ENCODE assay signal across 16 cellular contexts in the genomic region with DNA sequence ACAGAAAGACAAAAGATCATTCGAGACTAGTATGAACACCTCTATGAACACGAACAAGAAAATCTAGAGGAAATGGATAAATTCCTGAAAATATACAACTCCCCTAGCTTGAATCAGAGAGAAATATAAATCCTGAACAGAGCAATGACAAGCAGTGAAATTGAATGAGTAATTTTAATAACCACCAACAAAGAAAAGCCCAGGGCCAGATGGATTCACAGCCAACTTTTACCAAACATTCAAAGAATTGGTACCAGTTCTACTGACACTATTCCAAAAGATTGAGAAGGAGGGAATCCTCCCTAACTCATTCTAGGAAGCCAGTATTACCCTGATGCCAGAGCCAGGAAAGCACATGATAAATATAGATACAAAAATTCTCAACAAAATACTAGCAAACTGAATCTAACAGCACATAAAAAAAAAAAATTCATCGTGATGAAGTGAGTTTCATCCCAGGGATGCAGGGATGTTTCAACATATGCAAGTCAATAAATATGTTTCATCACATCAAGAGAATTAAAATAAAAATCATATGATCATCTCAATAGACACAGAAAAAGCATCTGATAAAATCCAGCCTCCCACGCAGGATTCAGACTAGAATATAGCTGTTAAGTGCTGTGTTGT. TPM values are rescaled to one million over a fixed set of nuclear protein-coding genes. Genes with fewer than 3 reads are reported as not detected.
DNase-seq lines count a peak whose midpoint lies in the region; ATAC-seq and TF ChIP-seq lines count a peak whose summit lies in the region.
"Had no signal": no experiment of that assay in that cellular context is flagged by ENCODE, and none has a peak within 500 bp of the region (broad histone marks: within the 10 kb centered on the region; RNA-seq: fewer than 3 reads in every experiment).

No MANE protein-coding gene starts in this region.

- H3K27me3 Mint-ChIP-seq in activated T-cell treated with anti-CD3 and anti-CD28 coated beads, Interleukin-2, amount 50 U/mL, for 24 hours = no peaks in the 10 kb centered on the region
- no peaks in the 10 kb centered on the region for H3K27me3 Mint-ChIP-seq in activated naive CD8-positive, alpha-beta T cell treated with anti-CD3 and anti-CD28 coated beads, Interleukin-2, amount 10 ng/mL, durations not matched to agents 7 days and 5 days
- no peaks in the 10 kb centered on the region for H3K27me3 Mint-ChIP-seq in osteocyte (ENCODE audit: unreplicated experiment)

- H3K4me1 Mint-ChIP-seq in activated T-cell treated with anti-CD3 and anti-CD28 coated beads, Interleukin-2, amount 50 U/mL, for 24 hours (ENCODE audit: low read depth) = peaks cover 63% of the 10 kb centered on the region
- H3K4me1 Mint-ChIP-seq in activated naive CD8-positive, alpha-beta T cell treated with anti-CD3 and anti-CD28 coated beads, Interleukin-2, amount 10 ng/mL, durations not matched to agents 7 days and 5 days = peaks cover 60% of the 10 kb centered on the region
- H3K4me1 Mint-ChIP-seq in osteocyte (ENCODE audit: unreplicated experiment) = peaks cover 23% of the 10 kb centered on the region

- peak overlapping the region; percentile 30; the same call in 1 of the 2 replicates for H2AFZ ChIP-seq in Loucy (ENCODE audit: low read length)

- peak overlapping the region; percentile 30 for H3K4me3 ChIP-seq in Loucy (ENCODE audit: low read length, poor library complexity, severe bottlenecking)
- H3K4me3 ChIP-seq: pancreas, smooth muscle cell, stomach had no signal

- TF ChIP-seq CTCF in Loucy (conservative IDR thresholded peaks at IDR 0.05; ENCODE audit: low read length) (no peak), osteocyte (IDR thresholded peaks at IDR 0.05) (no peak)

- POLR2A ChIA-PET in activated naive CD8-positive, alpha-beta T cell treated with anti-CD3 and anti-CD28 coated beads, Interleukin-2, amount 10 ng/mL, durations not matched to agents 7 days and 5 days (lab: Charles Lee) = interaction anchor here (0.6 to 5.0 kb wide), 7 partner anchors 8 to 249 kb away, joined by 3 to 83 read pairs (median 4); a partner anchor contains a TSS

- H3K9me3 Mint-ChIP-seq in activated T-cell treated with anti-CD3 and anti-CD28 coated beads, Interleukin-2, amount 50 U/mL, for 24 hours = no peaks in the 10 kb centered on the region
- peaks cover 3% of the 10 kb centered on the region for H3K9me3 Mint-ChIP-seq in activated naive CD8-positive, alpha-beta T cell treated with anti-CD3 and anti-CD28 coated beads, Interleukin-2, amount 10 ng/mL, durations not matched to agents 7 days and 5 days
- peaks cover 3% of the 10 kb centered on the region for H3K9me3 Mint-ChIP-seq in osteocyte (ENCODE audit: unreplicated experiment)

- H3K27ac Mint-ChIP-seq in activated T-cell treated with anti-CD3 and anti-CD28 coated beads, Interleukin-2, amount 50 U/mL, for 24 hours = peak overlapping the region; percentile 88
- H3K27ac Mint-ChIP-seq in activated naive CD8-positive, alpha-beta T cell treated with anti-CD3 and anti-CD28 coated beads, Interleukin-2, amount 10 ng/mL, durations not matched to agents 7 days and 5 days = peak overlapping the region; percentile 98
- peak overlapping the region; percentile 10 for H3K27ac Mint-ChIP-seq in osteocyte (ENCODE audit: unreplicated experiment)

- H3K27me3 ChIP-seq in Loucy (ENCODE audit: insufficient read depth, low read length, poor library complexity, severe bottlenecking) = no peaks in the 10 kb centered on the region
- H3K27me3 ChIP-seq: brain microvascular endothelial cell, pancreas, stomach had no signal

- H3K9me3 ChIP-seq in Loucy (ENCODE audit: insufficient read depth, low read depth, low read length) = no peaks in the 10 kb centered on the region
- H3K9me3 ChIP-seq: pancreas, stomach had no signal

- peak overlapping the region; percentile 68 for H3K4me3 Mint-ChIP-seq in activated T-cell treated with anti-CD3 and anti-CD28 coated beads, Interleukin-2, amount 50 U/mL, for 24 hours
- peak overlapping the region; percentile 95 for H3K4me3 Mint-ChIP-seq in activated naive CD8-positive, alpha-beta T cell treated with anti-CD3 and anti-CD28 coated beads, Interleukin-2, amount 10 ng/mL, durations not matched to agents 7 days and 5 days
- H3K4me3 Mint-ChIP-seq in osteocyte (ENCODE audit: unreplicated experiment) = no peak overlapping the region

- peak overlapping the region; percentile 54 for H3K9ac ChIP-seq in Loucy (ENCODE audit: low read depth, low read length, poor library complexity, severe bottlenecking)

- no peaks in the 10 kb centered on the region for H3K9me2 ChIP-seq in Loucy (replicated peaks; ENCODE audit: low read depth, low read length)

- no peaks in the 10 kb centered on the region for H3K36me3 Mint-ChIP-seq in activated T-cell treated with anti-CD3 and anti-CD28 coated beads, Interleukin-2, amount 50 U/mL, for 24 hours (ENCODE audit: low read depth)
- H3K36me3 Mint-ChIP-seq in activated naive CD8-positive, alpha-beta T cell treated with anti-CD3 and anti-CD28 coated beads, Interleukin-2, amount 10 ng/mL, durations not matched to agents 7 days and 5 days = peaks cover 12% of the 10 kb centered on the region
- H3K36me3 Mint-ChIP-seq in osteocyte (ENCODE audit: unreplicated experiment) = no peaks in the 10 kb centered on the region

- H3K79me2 ChIP-seq in Loucy (ENCODE audit: insufficient read depth, low read length) = no peaks in the 10 kb centered on the region

- H3K36me3 ChIP-seq in Loucy (ENCODE audit: insufficient read depth, low read length) = no peaks in the 10 kb centered on the region
- H3K36me3 ChIP-seq: brain microvascular endothelial cell, pancreas, stomach had no signal

- no peaks in the 10 kb centered on the region for H4K20me1 ChIP-seq in Loucy (ENCODE audit: insufficient read depth, low read length, poor library complexity, severe bottlenecking)

- no peaks in the 10 kb centered on the region for H3F3A ChIP-seq in Loucy (ENCODE audit: low read depth)

- peaks cover 87% of the 10 kb centered on the region for H3K4me1 ChIP-seq in Loucy (ENCODE audit: insufficient read depth, low read length, poor library complexity, severe bottlenecking)
- H3K4me1 ChIP-seq: pancreas, stomach had no signal

- no peak for ATAC-seq in activated naive CD8-positive, alpha-beta T cell treated with anti-CD3 and anti-CD28 coated beads, Interleukin-2, amount 10 ng/mL, durations not matched to agents 7 days and 5 days (ENCODE audit: low read depth)
- ATAC-seq in HG02678 (IDR thresholded peaks at IDR 0.05; ENCODE audit: unreplicated experiment) (no peak), GM19023 (IDR thresholded peaks at IDR 0.05; ENCODE audit: unreplicated experiment) (no peak)
- ATAC-seq: pancreas, PC-3 had no signal

- DNase-seq in activated T-cell treated with anti-CD3 and anti-CD28 coated beads, Interleukin-2, amount 50 U/mL, for 24 hours = no peak
- no peak for DNase-seq in activated T-cell treated with anti-CD3 and anti-CD28 coated beads, Interleukin-2, amount 50 U/mL, for 1 hour
- no peak for DNase-seq in activated naive CD8-positive, alpha-beta T cell treated with anti-CD3 and anti-CD28 coated beads, Interleukin-2, amount 10 ng/mL, durations not matched to agents 7 days and 5 days
- no peak for DNase-seq in osteocyte (ENCODE audit: extremely low spot score, unreplicated experiment)
- DNase-seq in mesenteric fat pad (ENCODE audit: low spot score) = no peak
- DNase-seq: brain microvascular endothelial cell, kidney glomerular epithelial cell, NCI-H1930, NCI-H526 treated with DMSO at 0.1 percent for 48 hours, pancreas, PC-3, stomach had no signal

- H3K4me2 ChIP-seq in Loucy (ENCODE audit: low read depth, low read length, poor library complexity, severe bottlenecking) = peak overlapping the region; percentile 67
- H3K4me2 ChIP-seq: smooth muscle cell had no signal

RNA-seq across cellular contexts. Expression of a gene that starts 25.2 kb away (rescaled TPM):
- 10 to 100 TPM; 51.4 to 53.8 TPM for total RNA-seq in activated naive CD8-positive, alpha-beta T cell treated with anti-CD3 and anti-CD28 coated beads, Interleukin-2, amount 10 ng/mL, durations not matched to agents 7 days and 5 days
- 68.0 and 70.0 TPM in 2 replicates for total RNA-seq in osteocyte
- total RNA-seq in mesenteric fat pad = 14.8 TPM

Comparison
In these comparisons a context has a peak if more than half of its experiments do, and no peak if none do; other contexts are left out.
1. H3K27ac Mint-ChIP-seq: peak in every context shown above with its lines; median percentile 98 in activated naive CD8-positive, alpha-beta T cell treated with anti-CD3 and anti-CD28 coated beads, Interleukin-2, amount 10 ng/mL, durations not matched to agents 7 days and 5 days; 88 in activated T-cell treated with anti-CD3 and anti-CD28 coated beads, Interleukin-2, amount 50 U/mL, for 24 hours; 10 in osteocyte.